1 cellular context compared by ENCODE assay signal in genomic region chr1:112956503-112957132, GRCh38.
A peak's percentile ranks its signal among the peaks of the same experiment; 100 is the strongest.
TF ChIP-seq lines count a peak whose summit lies in the region.

No MANE protein-coding gene starts in this region.

TF ChIP-seq in K562, 482 proteins besides CTCF, POLR2A, EP300 and RAD21 (continued from another document):
- TF ChIP-seq ATF6 (CRISPR knock-in tag; IDR thresholded peaks at IDR 0.05): no peak; the same call in 1 of the 2 replicates
- TF ChIP-seq ADNP (tag; IDR thresholded peaks at IDR 0.05): no peak
- TF ChIP-seq PRDM10 (IDR thresholded peaks at IDR 0.05; ENCODE audit: partially characterized antibody): peak; percentile 11
- TF ChIP-seq ZKSCAN1 (IDR thresholded peaks at IDR 0.05; ENCODE audit: low read depth, low read length): peak; percentile 1; the same call in 1 of the 2 replicates
- no peak for TF ChIP-seq CUX1 (CRISPR knock-in tag; IDR thresholded peaks at IDR 0.05)
